25 cellular contexts compared by ENCODE assay signal in the genomic region with DNA sequence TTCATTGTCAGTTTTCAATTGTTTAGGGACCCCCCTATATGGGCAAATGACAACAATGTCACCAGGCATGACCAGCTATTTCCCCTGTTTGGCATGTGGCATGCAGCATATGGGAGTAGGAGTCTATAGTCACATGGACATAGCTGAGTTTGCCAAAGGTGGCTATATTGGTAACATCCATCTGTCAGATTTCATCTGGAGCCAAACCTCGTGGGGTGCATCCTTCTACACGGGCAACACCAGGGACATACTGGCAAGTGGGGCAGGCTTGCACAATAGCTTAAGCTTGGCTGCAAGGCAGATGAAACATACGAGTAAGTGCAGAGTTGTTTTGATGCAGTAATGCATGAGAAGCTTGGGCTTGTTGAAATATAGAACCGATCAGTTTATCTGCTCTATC. TPM values are rescaled to one million over a fixed set of nuclear protein-coding genes. Genes with fewer than 3 reads are reported as not detected.
DNase-seq lines count a peak whose midpoint lies in the region; ATAC-seq, FAIRE-seq and TF ChIP-seq lines count a peak whose summit lies in the region.
"Had no signal": no experiment of that assay in that cellular context is flagged by ENCODE, and none has a peak within 500 bp of the region (broad histone marks: within the 10 kb centered on the region; RNA-seq: fewer than 3 reads in every experiment).

No MANE protein-coding gene starts in this region.

- FAIRE-seq in D721Med (lab: Jason Lieb, UNC), result no peak
- FAIRE-seq: G401.6, GM19239 had no signal

- TF ChIP-seq CTCF in D721Med (IDR thresholded peaks at IDR 0.05; ENCODE audit: insufficient read depth, missing control alignments), result no peak

- no peak for ATAC-seq in HG02870 (IDR thresholded peaks at IDR 0.05; ENCODE audit: unreplicated experiment)

- DNase-seq in DMS 273 (lab: John Stamatoyannopoulos, UW; ENCODE audit: unreplicated experiment) (peak; percentile 77), DMS 273 treated with DMSO at 0.1 percent for 48 hours (lab: John Stamatoyannopoulos, UW) (no peak), cerebellum (ENCODE audit: low spot score) (peak; percentile 89), middle frontal gyrus (ENCODE audit: extremely low spot score, low spot score) (peak; percentile 56), D721Med (ENCODE audit: insufficient read length, low spot score) (no peak), GM19240 (ENCODE audit: insufficient read length, low spot score) (no peak)
- DNase-seq: BE2C; CD8-positive, alpha-beta memory T cell; DMS53; NCI-H1092; NCI-H1417 treated with DMSO at 0.1 percent for 48 hours; NCI-H1694 treated with DMSO at 0.1 percent for 48 hours; NCI-H2081; NCI-H446; NCI-H524 treated with DMSO at 0.1 percent for 48 hours; NCI-H774; PC-9; Right ventricle myocardium superior; RPMI8226 had no signal

RNA-seq across cellular contexts. Expression of a gene that starts 24.5 kb away (rescaled TPM):
- 8.9 TPM for total RNA-seq in cerebellum

RNA-seq across cellular contexts. Expression of a gene that starts 26.5 kb away (rescaled TPM):
- not detected for total RNA-seq in cerebellum
- total RNA-seq: CD8-positive, alpha-beta memory T cell; Daoy; H4; PC-9; Right ventricle myocardium superior; SJSA1 had no signal

RNA-seq across cellular contexts. Expression of a gene that starts 57.3 kb away (rescaled TPM):
- total RNA-seq in cerebellum, result not detected
- total RNA-seq: CD8-positive, alpha-beta memory T cell; Daoy; H4; Right ventricle myocardium superior; SJSA1 had no signal

Comparison
In these comparisons a context has a peak if more than half of its experiments do, and no peak if none do; other contexts are left out.
1. DNase-seq: peak in DMS 273 (single experiment), cerebellum (single experiment) and middle frontal gyrus (single experiment); none in DMS 273 treated with DMSO at 0.1 percent for 48 hours (single experiment), D721Med (single experiment) and GM19240 (single experiment).